In genomic region chr5:61919920-61920319, GRCh38 we compare ENCODE assay signal across 16 cellular contexts.
DNase-seq lines count a peak whose midpoint lies in the region; FAIRE-seq and TF ChIP-seq lines count a peak whose summit lies in the region.
"Had no signal": no experiment of that assay in that cellular context is flagged by ENCODE, and none has a peak within 500 bp of the region (broad histone marks: within the 10 kb centered on the region; RNA-seq: fewer than 3 reads in every experiment).

No MANE protein-coding gene starts in this region.

- H3K4me1 Mint-ChIP-seq in activated CD4-positive, alpha-beta T cell treated with anti-CD3 and anti-CD28 coated beads, Interleukin-2, amount 10 ng/mL, durations not matched to agents 24 days and 14 days = no peaks in the 10 kb centered on the region
- H3K4me1 Mint-ChIP-seq: naive B cell had no signal

- no peaks in the 10 kb centered on the region for H3K36me3 Mint-ChIP-seq in activated CD4-positive, alpha-beta T cell treated with anti-CD3 and anti-CD28 coated beads, Interleukin-2, amount 10 ng/mL, durations not matched to agents 24 days and 14 days (ENCODE audit: low read depth)
- H3K36me3 Mint-ChIP-seq: naive B cell had no signal

- intact Hi-C loops in prostate gland (cut with DNase I) = loop anchor here (10.0 kb wide), 1 partner anchor 585 kb away; the partner anchor contains the start of gene ZSWIM6
- intact Hi-C loops in tibial artery (cut with DNase I; ENCODE audit: low total_unique reads) = no loop called here
- intact Hi-C loops in activated CD4-positive, alpha-beta T cell treated with anti-CD3 and anti-CD28 coated beads, Interleukin-2, amount 10 ng/mL, durations not matched to agents 24 days and 14 days (cut with micrococcal nuclease) = no loop called here

- H3K9me3 ChIP-seq in endocrine pancreas (ENCODE audit: control insufficient read depth, low read length) (no peaks in the 10 kb centered on the region), prostate gland (no peaks in the 10 kb centered on the region), tibial artery (no peaks in the 10 kb centered on the region)
- H3K9me3 ChIP-seq: sigmoid colon had no signal

- H3K9ac ChIP-seq in endocrine pancreas (ENCODE audit: control insufficient read depth, insufficient read depth, low read length) = no peak overlapping the region

- H3K4me1 ChIP-seq in endocrine pancreas (ENCODE audit: control insufficient read depth, insufficient read depth, low read length) (peaks cover 12% of the 10 kb centered on the region), prostate gland (replicated peaks) (no peaks in the 10 kb centered on the region), tibial artery (no peaks in the 10 kb centered on the region)

- no peaks in the 10 kb centered on the region for H3K27me3 Mint-ChIP-seq in activated CD4-positive, alpha-beta T cell treated with anti-CD3 and anti-CD28 coated beads, Interleukin-2, amount 10 ng/mL, durations not matched to agents 24 days and 14 days

- no peaks in the 10 kb centered on the region for H3K36me3 ChIP-seq in endocrine pancreas (ENCODE audit: control insufficient read depth, insufficient read depth, low read length)
- H3K36me3 ChIP-seq in prostate gland = no peaks in the 10 kb centered on the region
- H3K36me3 ChIP-seq in tibial artery = no peaks in the 10 kb centered on the region
- H3K36me3 ChIP-seq: sigmoid colon had no signal

- TF ChIP-seq POLR2A in prostate gland (IDR thresholded peaks at IDR 0.05) = no peak

- H3K9me3 Mint-ChIP-seq in activated CD4-positive, alpha-beta T cell treated with anti-CD3 and anti-CD28 coated beads, Interleukin-2, amount 10 ng/mL, durations not matched to agents 24 days and 14 days = no peaks in the 10 kb centered on the region

- H3K27ac Mint-ChIP-seq in activated CD4-positive, alpha-beta T cell treated with anti-CD3 and anti-CD28 coated beads, Interleukin-2, amount 10 ng/mL, durations not matched to agents 24 days and 14 days = no peak overlapping the region
- H3K27ac Mint-ChIP-seq: naive B cell had no signal

- no peak for TF ChIP-seq CTCF in prostate gland (IDR thresholded peaks at IDR 0.05)
- TF ChIP-seq CTCF in tibial artery (IDR thresholded peaks at IDR 0.05) = no peak

- no peak for FAIRE-seq in RCC 7860 (lab: Jason Lieb, UNC)

- H3K27me3 ChIP-seq in endocrine pancreas (ENCODE audit: control insufficient read depth, insufficient read depth, low read length) (no peaks in the 10 kb centered on the region), prostate gland (replicated peaks; ENCODE audit: insufficient read depth) (no peaks in the 10 kb centered on the region), tibial artery (no peaks in the 10 kb centered on the region)
- H3K27me3 ChIP-seq: sigmoid colon had no signal

- H3K27ac ChIP-seq in prostate gland = no peak overlapping the region
- H3K27ac ChIP-seq in tibial artery = no peak overlapping the region
- H3K27ac ChIP-seq: sigmoid colon had no signal

- no peak overlapping the region for H3K4me3 Mint-ChIP-seq in activated CD4-positive, alpha-beta T cell treated with anti-CD3 and anti-CD28 coated beads, Interleukin-2, amount 10 ng/mL, durations not matched to agents 24 days and 14 days
- H3K4me3 Mint-ChIP-seq: naive B cell had no signal

- WGBS in prostate gland = 35% methylated on average over 6 of the region's 6 CpGs

- H3K4me3 ChIP-seq in endocrine pancreas (ENCODE audit: control insufficient read depth, insufficient read depth, low read length) = peak overlapping the region; percentile 17
- H3K4me3 ChIP-seq in prostate gland = no peak overlapping the region
- H3K4me3 ChIP-seq in tibial artery = no peak overlapping the region
- H3K4me3 ChIP-seq: sigmoid colon had no signal

- DNase-seq in HuH-7 (ENCODE audit: low spot score) = peak; percentile 31
- DNase-seq in NCI-H2196 (lab: John Stamatoyannopoulos, UW; ENCODE audit: unreplicated experiment) = peak; percentile 10
- peak; percentile 82 for DNase-seq in prostate gland (ENCODE audit: low spot score)
- no peak for DNase-seq in RCC 7860 (ENCODE audit: low spot score)
- no peak for DNase-seq in tibial artery
- no peak for DNase-seq in activated CD4-positive, alpha-beta T cell treated with anti-CD3 and anti-CD28 coated beads, Interleukin-2, amount 10 ng/mL, durations not matched to agents 24 days and 14 days
- no peak for DNase-seq in activated T-cell treated with anti-CD3 and anti-CD28 coated beads for 4 hours
- DNase-seq: activated naive CD4-positive, alpha-beta T cell treated with anti-CD3 and anti-CD28 coated beads, Interleukin-2, amount 50 U/mL, for 16 hours; C1 segment of cervical spinal cord; H7; naive B cell; NCI-H2107; RPMI8226; sigmoid colon; substantia nigra had no signal

Comparison
In these comparisons a context has a peak if more than half of its experiments do, and no peak if none do; other contexts are left out.
1. DNase-seq: peak in HuH-7 (single experiment), NCI-H2196 (single experiment) and prostate gland (single experiment); none in RCC 7860 (single experiment), tibial artery (0 of 2), activated CD4-positive, alpha-beta T cell treated with anti-CD3 and anti-CD28 coated beads, Interleukin-2, amount 10 ng/mL, durations not matched to agents 24 days and 14 days (single experiment) and activated T-cell treated with anti-CD3 and anti-CD28 coated beads for 4 hours (single experiment).